In the genomic region with DNA sequence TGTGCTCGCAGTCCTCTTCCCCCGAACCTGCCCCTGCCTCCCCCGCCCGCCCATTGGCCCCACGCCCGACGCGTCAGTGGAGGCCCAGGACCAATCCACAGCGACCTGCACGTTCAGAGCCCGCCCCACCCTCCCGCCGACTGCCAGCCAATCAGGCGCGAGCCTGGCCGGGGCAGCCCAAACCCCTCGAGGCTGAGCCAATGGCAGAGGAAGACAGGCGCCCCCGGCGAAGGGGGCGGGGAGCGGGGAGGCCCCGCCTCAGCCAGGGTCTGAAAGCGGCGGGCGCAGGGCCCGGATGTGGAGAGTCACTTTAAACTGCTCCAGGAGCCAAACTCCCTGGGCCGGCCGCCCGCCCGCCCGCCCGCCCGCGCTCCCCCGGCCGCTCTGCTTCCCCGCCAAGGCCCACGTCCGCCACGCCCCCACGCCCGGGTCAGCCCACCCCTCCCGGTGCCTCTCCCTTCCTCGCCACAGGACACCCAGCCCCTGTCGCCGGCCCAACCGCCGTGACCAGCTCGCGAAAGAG, we compare ENCODE assay signal across 8 cellular contexts. TPM values are rescaled to one million over a fixed set of nuclear protein-coding genes. Genes with fewer than 3 reads are reported as not detected.
DNase-seq lines count a peak whose midpoint lies in the region; ATAC-seq and TF ChIP-seq lines count a peak whose summit lies in the region.

No MANE protein-coding gene starts in this region.

- no TSS peak for BruUV-seq in OCI-LY7 (replicated peaks; lab: Mats Ljungman, UMichigan)

- H3K4me2 ChIP-seq in OCI-LY7 (ENCODE audit: low read length) = peak overlapping the region; percentile 70

- POLR2A ChIA-PET in OCI-LY7 (lab: Charles Lee) = interaction anchor here (0.8 to 2.1 kb wide), 3 partner anchors 17 to 64 kb away, joined by 3 to 14 read pairs (median 4); a partner anchor contains a TSS

- peaks cover 31% of the 10 kb centered on the region for H3K79me2 ChIP-seq in OCI-LY7 (ENCODE audit: insufficient read depth, low read depth, low read length)

- H3K27ac Mint-ChIP-seq in IgD-negative memory B cell = peak overlapping the region; percentile 89 to 90 (median 90)

- H3K9me3 ChIP-seq in OCI-LY7 (ENCODE audit: low read length) = peaks cover 17% of the 10 kb centered on the region; the same call in 1 of the 2 replicates

- ATAC-seq in GM21619 (IDR thresholded peaks at IDR 0.05; ENCODE audit: unreplicated experiment) = peak; percentile 81

- no peak for TF ChIP-seq CTCF in OCI-LY7 (conservative IDR thresholded peaks at IDR 0.05; ENCODE audit: low read length)

- CTCF ChIA-PET in OCI-LY7 (lab: Charles Lee; ENCODE audit: unreplicated experiment) = no interaction called here

- peak overlapping the region; percentile 29; the same call in 1 of the 2 replicates for H2AFZ ChIP-seq in OCI-LY7 (ENCODE audit: low read length)

- H3K4me3 ChIP-seq in OCI-LY7 (ENCODE audit: low read depth, low read length, poor library complexity, severe bottlenecking) = peak overlapping the region; percentile 93

- H3K9me2 ChIP-seq in OCI-LY7 (ENCODE audit: insufficient read depth, low read length) = no peaks in the 10 kb centered on the region

- H3K36me3 Mint-ChIP-seq in IgD-negative memory B cell = peaks cover 1% of the 10 kb centered on the region

- DNase-seq in DMS 273 (lab: John Stamatoyannopoulos, UW; ENCODE audit: unreplicated experiment) (peak; percentile 99), OCI-LY7 (ENCODE audit: low spot score) (peak; percentile 98), activated T-cell treated with anti-CD3 and anti-CD28 coated beads for 48 hours (ENCODE audit: low read depth) (peak; percentile 99), erythroblast (lab: John Stamatoyannopoulos, UW) (peak; percentile 99), mucosa of gallbladder (ENCODE audit: low spot score) (peak; percentile 100)
- peak; percentile 91 to 96 for DNase-seq in stimulated activated CD8-positive, alpha-beta memory T cell treated with anti-CD3 and anti-CD28 coated beads, Interleukin-4, amount 100 ng/mL, for 1 hour (ENCODE audit: low read depth in 2 of 2, low spot score in 1 of 2)

- H3K4me1 Mint-ChIP-seq in IgD-negative memory B cell = peaks cover 0 to 25% (median 13%) of the 10 kb centered on the region in 3 donors

- peak overlapping the region; percentile 70 for H3K27ac ChIP-seq in OCI-LY7 (ENCODE audit: low read depth, low read length, poor library complexity, severe bottlenecking)

- peaks cover 19% of the 10 kb centered on the region; the same call in 1 of the 2 replicates for H3K36me3 ChIP-seq in OCI-LY7 (ENCODE audit: insufficient read depth, low read length)

- intact Hi-C loops in OCI-LY7 (cut with micrococcal nuclease; ENCODE audit: unreplicated experiment) = no loop called here

- H3K27me3 Mint-ChIP-seq in IgD-negative memory B cell = no peaks in the 10 kb centered on the region

- peaks cover 0 to 4% (median 0%) of the 10 kb centered on the region in 3 donors for H3K9me3 Mint-ChIP-seq in IgD-negative memory B cell

- peaks cover 10% of the 10 kb centered on the region for H4K20me1 ChIP-seq in OCI-LY7 (ENCODE audit: insufficient read depth, low read length)

- H3K4me3 Mint-ChIP-seq in IgD-negative memory B cell = peak overlapping the region; percentile 87 to 98 (median 96)

- TF ChIP-seq POLR2A in erythroblast (IDR thresholded peaks at IDR 0.05; ENCODE audit: low read length) = no peak

- peaks cover 11% of the 10 kb centered on the region for H3K4me1 ChIP-seq in OCI-LY7 (ENCODE audit: insufficient read depth, low read length, poor library complexity, severe bottlenecking)

RNA-seq across cellular contexts. Expression of a gene that starts 0.5 kb away (rescaled TPM):
- 12.0 TPM for polyA plus RNA-seq in IgD-negative memory B cell
- total RNA-seq in OCI-LY7 (2014; rRNA removed; shearing (Covaris generic)) = 6.7 and 9.6 TPM in 2 replicates
- 31.8 and 37.3 TPM in 2 replicates for total RNA-seq in OCI-LY7 (2022)
- total RNA-seq in mucosa of gallbladder = 22.0 TPM

Comparison
In these comparisons a context has a peak if more than half of its experiments do, and no peak if none do; other contexts are left out.
1. Peak in every context shown above with its lines: DNase-seq, ATAC-seq, H3K4me3 ChIP-seq and H3K27ac ChIP-seq.